Comparison of ENCODE assay signal across 9 cellular contexts in genomic region chr7:106679153-106679931, GRCh38. TPM values are rescaled to one million over a fixed set of nuclear protein-coding genes. Genes with fewer than 3 reads are reported as not detected.
DNase-seq lines count a peak whose midpoint lies in the region; ATAC-seq lines count a peak whose summit lies in the region.
"Had no signal": no experiment of that assay in that cellular context is flagged by ENCODE, and none has a peak within 500 bp of the region (broad histone marks: within the 10 kb centered on the region; RNA-seq: fewer than 3 reads in every experiment).

No MANE protein-coding gene starts in this region.

- no peaks in the 10 kb centered on the region for H3K27me3 ChIP-seq in aorta (ENCODE audit: control insufficient read depth in 1 of 2, insufficient read depth in 2 of 2, low read length in 1 of 2)

- H3K27ac ChIP-seq in aorta (ENCODE audit: low read depth in 1 of 2, low read length in 2 of 2), result no peak overlapping the region
- H3K27ac ChIP-seq: 22Rv1 had no signal

- no peaks in the 10 kb centered on the region for H3K27me3 Mint-ChIP-seq in activated T-cell treated with anti-CD3 and anti-CD28 coated beads, Interleukin-2, amount 50 U/mL, for 72 hours (ENCODE audit: low read depth)

- 67 to 78% methylated on average over 6 of the region's 6 CpGs for WGBS in aorta, 2 donors

- no peaks in the 10 kb centered on the region for H3K36me3 ChIP-seq in aorta (ENCODE audit: control insufficient read depth in 1 of 2, insufficient read depth in 2 of 2, low read length in 1 of 2)

- H3K4me3 Mint-ChIP-seq in activated T-cell treated with anti-CD3 and anti-CD28 coated beads, Interleukin-2, amount 50 U/mL, for 72 hours, result peak overlapping the region in 1 of 2 donors; percentile 21

- H3K36me3 Mint-ChIP-seq in activated T-cell treated with anti-CD3 and anti-CD28 coated beads, Interleukin-2, amount 50 U/mL, for 72 hours (ENCODE audit: insufficient read depth in 2 of 2), result peaks cover 2% of the 10 kb centered on the region in 2 donors

- no peak overlapping the region for H3K4me3 ChIP-seq in aorta (ENCODE audit: low read length in 2 of 2)

- DNase-seq in NK-92 treated with Interleukin-12 subunit alpha and Interleukin-12 subunit beta, amount 100 ng/mL, for 24 hours (lab: John Stamatoyannopoulos, UW), result peak; percentile 22
- DNase-seq in NK-92 (lab: John Stamatoyannopoulos, UW; ENCODE audit: unreplicated experiment), result no peak
- DNase-seq in activated T-cell treated with anti-CD3 and anti-CD28 coated beads, Interleukin-2, amount 50 U/mL, for 72 hours, result peak in 1 of 2 donors; percentile 13
- DNase-seq in renal cortical epithelial cell (ENCODE audit: low read depth), result peak; percentile 97
- DNase-seq in NCI-H69 (lab: John Stamatoyannopoulos, UW), result no peak
- no peak for DNase-seq in NCI-H2081 treated with DMSO at 0.1 percent for 48 hours (lab: John Stamatoyannopoulos, UW)
- no peak for DNase-seq in aorta

- peaks cover 11% of the 10 kb centered on the region for H3K4me1 Mint-ChIP-seq in activated T-cell treated with anti-CD3 and anti-CD28 coated beads, Interleukin-2, amount 50 U/mL, for 72 hours (ENCODE audit: low read depth)

- no peaks in the 10 kb centered on the region for H3K9me3 ChIP-seq in aorta (ENCODE audit: control insufficient read depth, low read length)

- peak overlapping the region; percentile 26 for H3K27ac Mint-ChIP-seq in activated T-cell treated with anti-CD3 and anti-CD28 coated beads, Interleukin-2, amount 50 U/mL, for 72 hours

- no peaks in the 10 kb centered on the region for H3K4me1 ChIP-seq in aorta (ENCODE audit: control insufficient read depth in 1 of 2, insufficient read depth in 2 of 2, low read length in 2 of 2)

- ATAC-seq in HG03469 (IDR thresholded peaks at IDR 0.05; ENCODE audit: unreplicated experiment) (peak; percentile 62), aorta (ENCODE audit: low FRiP score) (no peak)
- ATAC-seq in activated T-cell treated with anti-CD3 and anti-CD28 coated beads, Interleukin-2, amount 50 U/mL, for 72 hours (replicated peaks in 1 of 2), result peak; percentile 81 to 97

- H3K9me3 Mint-ChIP-seq in activated T-cell treated with anti-CD3 and anti-CD28 coated beads, Interleukin-2, amount 50 U/mL, for 72 hours, result peaks cover 1 to 4% of the 10 kb centered on the region in 2 donors

- intact Hi-C loops in aorta (cut with DNase I), result no loop called here

RNA-seq across cellular contexts. Expression of gene CCDC71L, which starts 18.4 kb away (rescaled TPM):
- 10 to 100 TPM; 24.1 to 41.5 TPM for total RNA-seq in activated T-cell treated with anti-CD3 and anti-CD28 coated beads, Interleukin-2, amount 50 U/mL, for 72 hours
- total RNA-seq in renal cortical epithelial cell, result 21.0 and 34.9 TPM in 2 replicates
- total RNA-seq in aorta, result 10 to 100 TPM; 22.1 to 31.6 TPM
- polyA plus RNA-seq in aorta, result 10 to 100 TPM in 1 of 2 donors, 1 to 10 TPM in 1; 6.8 to 15.7 TPM

Comparison
In these comparisons a context has a peak if more than half of its experiments do, and no peak if none do; other contexts are left out.
1. DNase-seq: peak in NK-92 treated with Interleukin-12 subunit alpha and Interleukin-12 subunit beta, amount 100 ng/mL, for 24 hours (single experiment) and renal cortical epithelial cell (single experiment); none in NK-92 (single experiment), NCI-H69 (single experiment), NCI-H2081 treated with DMSO at 0.1 percent for 48 hours (single experiment) and aorta (0 of 2).